In the genomic region with DNA sequence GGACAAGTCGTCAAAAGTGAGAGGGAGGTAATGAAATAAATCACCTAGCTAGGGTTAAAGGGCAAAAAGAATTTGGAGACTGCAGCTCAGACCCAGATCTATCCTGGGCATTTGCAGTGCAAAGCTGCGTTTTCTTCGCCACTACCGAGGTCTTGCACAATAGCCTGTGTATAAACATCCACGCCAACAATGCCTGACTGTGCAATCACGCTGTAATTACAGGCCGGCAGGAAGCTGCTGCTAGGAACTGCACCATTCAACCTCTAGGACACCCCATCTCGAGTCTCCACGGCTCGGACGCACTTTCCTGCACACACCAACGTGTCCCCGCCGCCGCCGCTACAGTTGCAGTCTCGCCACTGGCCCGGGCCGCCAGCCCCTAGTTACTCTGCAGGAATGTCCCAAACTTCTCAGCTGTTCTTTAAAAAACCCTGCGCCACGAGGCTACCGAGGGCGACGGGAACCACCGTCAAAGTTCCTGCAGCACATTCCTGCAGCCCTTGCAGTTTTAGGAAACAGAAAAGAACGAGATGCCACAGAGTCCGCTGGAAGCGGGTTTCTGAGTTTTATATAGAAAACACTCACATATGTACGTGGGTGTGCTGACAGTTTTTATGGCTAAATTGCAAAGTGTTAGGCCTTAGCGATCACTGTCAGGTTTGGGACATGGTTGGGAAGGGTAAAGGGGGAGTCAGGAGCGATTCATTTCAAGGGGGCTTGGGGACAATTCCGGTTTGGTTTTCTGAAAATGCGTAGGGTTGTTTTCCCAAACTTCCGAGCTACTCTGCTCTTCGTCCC, we compare ENCODE assay signal across 8 cellular contexts.
DNase-seq lines count a peak whose midpoint lies in the region; ATAC-seq, FAIRE-seq and TF ChIP-seq lines count a peak whose summit lies in the region.

No MANE protein-coding gene starts in this region.

- WGBS in spleen, 5 donors = 0 to 1% (median 0%) methylated on average over 35 of the region's 35 CpGs

- H2AFZ ChIP-seq in keratinocyte (ENCODE audit: control insufficient read depth, low read length) = peak overlapping the region; percentile 24

- no peaks in the 10 kb centered on the region for H4K20me1 ChIP-seq in keratinocyte (ENCODE audit: control insufficient read depth, extremely low read depth, insufficient read depth, low read length)

- peaks cover 60% of the 10 kb centered on the region for H3K79me2 ChIP-seq in keratinocyte (ENCODE audit: control insufficient read depth, insufficient read depth, low read length)

- H3K36me3 ChIP-seq in WERI-Rb-1 (no peaks in the 10 kb centered on the region), keratinocyte (ENCODE audit: control insufficient read depth in 2 of 2, extremely low read depth in 1 of 2, insufficient read depth in 2 of 2, low read length in 2 of 2) (peaks cover 4 to 11% of the 10 kb centered on the region in 2 experiments), spleen (peaks cover 0 to 3% (median 0%) of the 10 kb centered on the region in 6 donors)

- no peak for ATAC-seq in HG03025 (IDR thresholded peaks at IDR 0.05; ENCODE audit: low FRiP score, unreplicated experiment)

- intact Hi-C loops in spleen (cut with DNase I; ENCODE audit: low total_unique reads) = loop anchor here (5.0 to 10.0 kb wide), 2 partner anchors 34 to 51 kb away; no protein-coding TSS in a partner anchor

- dilution Hi-C loops in keratinocyte (cut with MboI; ENCODE audit: extremely low pct_ligation_motif_present, low sequenced_read_pairs) = no loop called here

- TF ChIP-seq POLR2A in spleen (IDR thresholded peaks at IDR 0.05) = peak in 1 of 3 donors; percentile 73

- no peaks in the 10 kb centered on the region for H3K9me1 ChIP-seq in keratinocyte (ENCODE audit: control insufficient read depth, extremely low read depth, insufficient read depth, low read length)

- peak overlapping the region; percentile 94 for H3K9ac ChIP-seq in keratinocyte (ENCODE audit: control insufficient read depth, extremely low read depth, insufficient read depth, low read length)

- H3K4me3 ChIP-seq in WERI-Rb-1 (ENCODE audit: low read depth, low read length) (peak overlapping the region; percentile 73), keratinocyte (ENCODE audit: control insufficient read depth in 2 of 3, extremely low read depth in 1 of 3, insufficient read depth in 2 of 3, low read depth in 1 of 3, low read length in 3 of 3) (peak overlapping the region; percentile 58 to 86 (median 70)), spleen (peak overlapping the region; percentile 68 to 94 (median 72))

- H3K27me3 ChIP-seq in WERI-Rb-1 (ENCODE audit: insufficient read depth, low read depth, severe bottlenecking) (no peaks in the 10 kb centered on the region), keratinocyte (ENCODE audit: control insufficient read depth, extremely low read depth, insufficient read depth, low read length) (no peaks in the 10 kb centered on the region), spleen (replicated peaks in 1 of 7) (no peaks in the 10 kb centered on the region)

- H3K4me2 ChIP-seq in keratinocyte (ENCODE audit: control insufficient read depth, extremely low read depth, insufficient read depth, low read depth, low read length) = peak overlapping the region; percentile 99

- H3K27ac ChIP-seq in WERI-Rb-1 (peak overlapping the region; percentile 90; the same call in 1 of the 2 replicates), caudate nucleus (ENCODE audit: low read depth, low read length) (peak overlapping the region; percentile 63), keratinocyte (ENCODE audit: control insufficient read depth, insufficient read depth, low read length) (peak overlapping the region; percentile 95), spleen (peak overlapping the region; percentile 94 to 99 (median 97))

- TF ChIP-seq CTCF in WERI-Rb-1 (IDR thresholded peaks at IDR 0.05; ENCODE audit: low read depth, low read length) (no peak), keratinocyte (optimal IDR thresholded peaks at IDR 0.05 in 1 of 3, IDR thresholded peaks at IDR 0.05 in 1 of 3, conservative IDR thresholded peaks at IDR 0.05 in 1 of 3; ENCODE audit: extremely low read depth in 1 of 3, insufficient read depth in 2 of 3, low read length in 3 of 3) (peak; percentile 10 to 38 (median 28)), spleen (IDR thresholded peaks at IDR 0.05 in 8 of 11, conservative IDR thresholded peaks at IDR 0.05 in 3 of 11) (peak in 8 of 11 experiments; percentile 14 to 72 (median 54))

- H3K9me3 ChIP-seq in WERI-Rb-1 (ENCODE audit: severe bottlenecking) (no peaks in the 10 kb centered on the region), keratinocyte (ENCODE audit: control insufficient read depth, low read depth, low read length) (no peaks in the 10 kb centered on the region), spleen (no peaks in the 10 kb centered on the region)

- peak; percentile 63 for FAIRE-seq in keratinocyte (lab: Jason Lieb, UNC)

- peak; percentile 53 for DNase-seq in NCI-H82 (lab: John Stamatoyannopoulos, UW)
- no peak for DNase-seq in NCI-H82 treated with DMSO at 0.1 percent for 48 hours (lab: John Stamatoyannopoulos, UW; ENCODE audit: unreplicated experiment)
- peak; percentile 89 for DNase-seq in M059J (ENCODE audit: low read depth)
- DNase-seq in WERI-Rb-1 = peak; percentile 24
- peak in 45 of 61 donors; percentile 10 to 68 (median 30) for DNase-seq in caudate nucleus (lab: John Stamatoyannopoulos, UW)
- DNase-seq in keratinocyte (ENCODE audit: low read depth, low spot score) = no peak
- DNase-seq in spleen = peak; percentile 92

- H3K4me1 ChIP-seq in keratinocyte (ENCODE audit: control insufficient read depth, extremely low read depth, insufficient read depth, low read length) (peaks cover 56% of the 10 kb centered on the region), spleen (peaks cover 47 to 94% (median 73%) of the 10 kb centered on the region in 6 donors)

Comparison
In these comparisons a context has a peak if more than half of its experiments do, and no peak if none do; other contexts are left out.
1. DNase-seq: peak in NCI-H82 (single experiment), M059J (single experiment), WERI-Rb-1 (single experiment), caudate nucleus (45 of 61) and spleen (single experiment); none in NCI-H82 treated with DMSO at 0.1 percent for 48 hours (single experiment) and keratinocyte (single experiment).
2. Peak in every context shown above with its lines, with median percentiles within 50 percentile points of each other: H3K27ac ChIP-seq and H3K4me3 ChIP-seq.